In the genomic region with DNA sequence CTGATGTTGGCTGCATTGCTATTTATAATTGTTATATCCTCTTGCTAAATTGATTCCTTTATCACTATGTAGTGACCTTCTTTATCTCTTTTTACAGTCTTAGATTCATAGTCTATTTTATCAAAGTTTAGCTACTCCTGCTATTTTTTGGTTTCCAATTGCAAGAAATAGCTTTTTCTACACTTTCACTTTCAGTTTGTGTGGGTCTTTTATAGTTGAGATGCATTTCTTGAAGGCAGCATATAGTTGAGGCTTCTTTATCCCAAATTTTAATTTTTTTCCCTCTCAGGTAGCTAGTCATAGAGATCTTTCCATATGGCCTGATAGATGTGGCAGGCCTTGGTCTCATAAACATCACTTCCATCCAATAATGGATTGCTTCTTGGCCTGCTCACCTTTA, we compare ENCODE assay signal across 22 cellular contexts.
DNase-seq lines count a peak whose midpoint lies in the region; TF ChIP-seq lines count a peak whose summit lies in the region.
"Had no signal": no experiment of that assay in that cellular context is flagged by ENCODE, and none has a peak within 500 bp of the region (broad histone marks: within the 10 kb centered on the region; RNA-seq: fewer than 3 reads in every experiment).

No MANE protein-coding gene starts in this region.

- H3K27ac ChIP-seq in breast epithelium (no peak overlapping the region), MM.1S (ENCODE audit: low read length) (no peak overlapping the region), fibroblast of lung (ENCODE audit: insufficient read depth, low read length) (no peak overlapping the region)
- H3K27ac ChIP-seq: testis had no signal

- H3K4me2 ChIP-seq in MM.1S (ENCODE audit: low read depth, low read length) (peak overlapping the region; percentile 11), fibroblast of lung (ENCODE audit: extremely low read depth, insufficient read depth, low read length) (peak overlapping the region; percentile 15)

- H3K79me2 ChIP-seq in MM.1S (ENCODE audit: low read length) (no peaks in the 10 kb centered on the region), fibroblast of lung (ENCODE audit: control insufficient read depth, insufficient read depth, low read length) (no peaks in the 10 kb centered on the region)

- no peaks in the 10 kb centered on the region for H3K9me2 ChIP-seq in MM.1S (replicated peaks; ENCODE audit: insufficient read depth, low read length)

- no peaks in the 10 kb centered on the region for H3K27me3 ChIP-seq in breast epithelium
- H3K27me3 ChIP-seq in MM.1S (replicated peaks; ENCODE audit: insufficient read depth, low read length), result no peaks in the 10 kb centered on the region
- H3K27me3 ChIP-seq in fibroblast of lung (ENCODE audit: control insufficient read depth, insufficient read depth, low read length), result no peaks in the 10 kb centered on the region
- H3K27me3 ChIP-seq: testis had no signal

- intact Hi-C loops in MCF 10A (cut with micrococcal nuclease) (no loop called here), breast epithelium (cut with DNase I; ENCODE audit: low total_unique reads) (no loop called here)

- CTCF ChIA-PET in MCF 10A (lab: Yijun Ruan, JAX), result interaction anchor here (0.7 kb wide), 1 partner anchor 11 kb away, joined by 4 read pairs; no protein-coding TSS in a partner anchor

- no peaks in the 10 kb centered on the region for H4K20me1 ChIP-seq in MM.1S (ENCODE audit: insufficient read depth, low read length)
- no peaks in the 10 kb centered on the region for H4K20me1 ChIP-seq in fibroblast of lung (ENCODE audit: control insufficient read depth, extremely low read depth, insufficient read depth, low read length)

- H3K9ac ChIP-seq in MM.1S (ENCODE audit: low read length) (no peak overlapping the region), fibroblast of lung (ENCODE audit: insufficient read depth, low read length) (no peak overlapping the region)

- H3K4me1 ChIP-seq in breast epithelium (no peaks in the 10 kb centered on the region), MM.1S (ENCODE audit: low read length) (no peaks in the 10 kb centered on the region), fibroblast of lung (ENCODE audit: control insufficient read depth, extremely low read depth, insufficient read depth, low read length) (no peaks in the 10 kb centered on the region)
- H3K4me1 ChIP-seq: testis had no signal

- no peaks in the 10 kb centered on the region for H3K36me3 Mint-ChIP-seq in MCF 10A (ENCODE audit: insufficient read depth, unreplicated experiment)

- no peaks in the 10 kb centered on the region for H3K27me3 Mint-ChIP-seq in MCF 10A (ENCODE audit: insufficient read depth, unreplicated experiment)
- H3K27me3 Mint-ChIP-seq: activated B cell treated with CpG ODN at 0.5 μM for 24 hours; activated naive CD4-positive, alpha-beta T cell treated with anti-CD3 and anti-CD28 coated beads, Interleukin-2, amount 50 U/mL, for 24 hours; naive thymus-derived CD4-positive, alpha-beta T cell; stimulated activated memory B cell treated with anti-CD40 and anti-IgM and Interleukin-4, amounts not matched to agents 10 μg/mL and 1 μg/mL and 100 μg/mL, for 72 hours had no signal

- peaks cover 7% of the 10 kb centered on the region for H3K4me1 Mint-ChIP-seq in MCF 10A (ENCODE audit: insufficient read depth, unreplicated experiment)
- H3K4me1 Mint-ChIP-seq: CD14-positive monocyte had no signal

- H2AFZ ChIP-seq in MM.1S (ENCODE audit: low read length) (no peak overlapping the region), fibroblast of lung (ENCODE audit: low read length) (peak overlapping the region; percentile 22)

- H3F3A ChIP-seq in MM.1S (ENCODE audit: insufficient read depth, low read length), result no peaks in the 10 kb centered on the region

- H3K4me3 Mint-ChIP-seq in MCF 10A (ENCODE audit: unreplicated experiment), result peak overlapping the region; percentile 38
- H3K4me3 Mint-ChIP-seq: activated B cell treated with CpG ODN at 0.5 μM for 24 hours; activated naive CD4-positive, alpha-beta T cell treated with anti-CD3 and anti-CD28 coated beads, Interleukin-2, amount 50 U/mL, for 24 hours; CD14-positive monocyte; stimulated activated memory B cell treated with anti-CD40 and anti-IgM and Interleukin-4, amounts not matched to agents 10 μg/mL and 1 μg/mL and 100 μg/mL, for 72 hours had no signal

- no peak for DNase-seq in MCF 10A (ENCODE audit: unreplicated experiment)
- no peak for DNase-seq in breast epithelium (ENCODE audit: low spot score in 2 of 2)
- DNase-seq in MM.1S, result peak; percentile 9
- peak in 1 of 2 donors; percentile 15 for DNase-seq in fibroblast of lung (ENCODE audit: low read depth in 2 of 2)
- DNase-seq in hepatic stellate cell (ENCODE audit: low spot score), result no peak
- no peak for DNase-seq in NCI-H187 (lab: John Stamatoyannopoulos, UW)
- no peak for DNase-seq in activated gamma-delta T cell (lab: John Stamatoyannopoulos, UW)
- DNase-seq: activated B cell treated with CpG ODN at 0.5 μM for 24 hours; activated T-cell treated with anti-CD3 and anti-CD28 coated beads, Interleukin-2, amount 50 U/mL, for 48 hours; central memory CD4-positive, alpha-beta T cell; EL; foreskin melanocyte; H7; naive thymus-derived CD4-positive, alpha-beta T cell; NCI-H1105 treated with DMSO at 0.1 percent for 48 hours; NCI-H2081; NCI-H345; retina; testis had no signal

- H3K36me3 ChIP-seq in breast epithelium (no peaks in the 10 kb centered on the region), MM.1S (replicated peaks; ENCODE audit: insufficient read depth, low read length) (no peaks in the 10 kb centered on the region), fibroblast of lung (ENCODE audit: control insufficient read depth, insufficient read depth, low read length) (no peaks in the 10 kb centered on the region)

- TF ChIP-seq CTCF in MCF 10A (IDR thresholded peaks at IDR 0.05; ENCODE audit: unreplicated experiment) (no peak), breast epithelium (IDR thresholded peaks at IDR 0.05) (no peak), MM.1S (IDR thresholded peaks at IDR 0.05; ENCODE audit: low read length) (no peak), fibroblast of lung (conservative IDR thresholded peaks at IDR 0.05 in 1 of 2, IDR thresholded peaks at IDR 0.05 in 1 of 2; ENCODE audit: low read depth in 1 of 2, low read length in 2 of 2) (no peak)

- H3K27ac Mint-ChIP-seq in MCF 10A (ENCODE audit: low read depth, unreplicated experiment), result peak overlapping the region; percentile 62
- H3K27ac Mint-ChIP-seq: activated B cell treated with CpG ODN at 0.5 μM for 24 hours; activated naive CD4-positive, alpha-beta T cell treated with anti-CD3 and anti-CD28 coated beads, Interleukin-2, amount 50 U/mL, for 24 hours; stimulated activated memory B cell treated with anti-CD40 and anti-IgM and Interleukin-4, amounts not matched to agents 10 μg/mL and 1 μg/mL and 100 μg/mL, for 72 hours had no signal

- H3K9me3 ChIP-seq in breast epithelium, result peaks cover 8 to 31% of the 10 kb centered on the region in 2 donors
- no peaks in the 10 kb centered on the region for H3K9me3 ChIP-seq in MM.1S (replicated peaks; ENCODE audit: insufficient read depth, low read length)
- H3K9me3 ChIP-seq in fibroblast of lung (ENCODE audit: control insufficient read depth, insufficient read depth, low read depth, low read length), result no peaks in the 10 kb centered on the region
- H3K9me3 ChIP-seq: testis had no signal

- no TSS peak for BruUV-seq in MCF 10A (replicated peaks; lab: Mats Ljungman, UMichigan)

- no peak for TF ChIP-seq POLR2A in breast epithelium (IDR thresholded peaks at IDR 0.05)

- POLR2A ChIA-PET in MCF 10A (lab: Yijun Ruan, JAX), result no interaction called here

- H3K9me3 Mint-ChIP-seq in MCF 10A (ENCODE audit: unreplicated experiment), result no peaks in the 10 kb centered on the region
- H3K9me3 Mint-ChIP-seq: activated naive CD4-positive, alpha-beta T cell treated with anti-CD3 and anti-CD28 coated beads, Interleukin-2, amount 50 U/mL, for 24 hours had no signal

- no peak overlapping the region for H3K4me3 ChIP-seq in breast epithelium
- no peak overlapping the region for H3K4me3 ChIP-seq in MM.1S (ENCODE audit: low read length)
- no peak overlapping the region for H3K4me3 ChIP-seq in fibroblast of lung (replicated peaks in 1 of 4; ENCODE audit: control extremely low read depth in 1 of 4, insufficient read depth in 1 of 4, low read depth in 3 of 4, low read length in 4 of 4)
- H3K4me3 ChIP-seq: testis had no signal
